16 cellular contexts compared by ENCODE assay signal in genomic region chr3:122944671-122945151, GRCh38.
DNase-seq lines count a peak whose midpoint lies in the region; ATAC-seq and TF ChIP-seq lines count a peak whose summit lies in the region.
"Had no signal": no experiment of that assay in that cellular context is flagged by ENCODE, and none has a peak within 500 bp of the region (broad histone marks: within the 10 kb centered on the region; RNA-seq: fewer than 3 reads in every experiment).

No MANE protein-coding gene starts in this region.

- H2AFZ ChIP-seq in PC-9, result no peak overlapping the region

- CTCF ChIA-PET in A673 (lab: Charles Lee), result no interaction called here
- CTCF ChIA-PET in PC-9 (lab: Charles Lee), result no interaction called here

- peaks cover 5% of the 10 kb centered on the region; the same call in 1 of the 2 replicates for H3F3A ChIP-seq in PC-9 (ENCODE audit: insufficient read depth, low read depth)

- H3K79me2 ChIP-seq in PC-9 (ENCODE audit: low read depth), result no peaks in the 10 kb centered on the region

- ATAC-seq in SK-N-SH treated with all-trans-retinoic acid at 6 μM for 48 hours, result peak; percentile 33
- ATAC-seq in left colon, result no peak
- no peak for ATAC-seq in HG03139 (IDR thresholded peaks at IDR 0.05; ENCODE audit: unreplicated experiment)
- ATAC-seq: gastrocnemius medialis had no signal

- peaks cover 37% of the 10 kb centered on the region for H3K4me1 ChIP-seq in A673 (ENCODE audit: insufficient read depth, low read length, poor library complexity, severe bottlenecking)
- H3K4me1 ChIP-seq in PC-9 (replicated peaks; ENCODE audit: insufficient read depth), result peaks cover 37% of the 10 kb centered on the region
- H3K4me1 ChIP-seq in vagina, result no peaks in the 10 kb centered on the region
- H3K4me1 ChIP-seq: gastrocnemius medialis had no signal

- H3K27ac ChIP-seq in A673 (ENCODE audit: low read depth, low read length, poor library complexity, severe bottlenecking) (no peak overlapping the region), PC-9 (no peak overlapping the region), vagina (no peak overlapping the region)
- H3K27ac ChIP-seq: ascending aorta, gastrocnemius medialis, testis had no signal

- BruUV-seq in A673 (replicated peaks; lab: Mats Ljungman, UMichigan) (no TSS peak), PC-9 (replicated peaks; lab: Mats Ljungman, UMichigan) (no TSS peak)

- H3K4me3 ChIP-seq in A673 (ENCODE audit: low read depth, low read length, poor library complexity, severe bottlenecking) (no peak overlapping the region), PC-9 (no peak overlapping the region), vagina (no peak overlapping the region)
- H3K4me3 ChIP-seq: ascending aorta, gastrocnemius medialis, testis had no signal

- no peak overlapping the region for H3K4me2 ChIP-seq in PC-9

- TF ChIP-seq CTCF in A673 (conservative IDR thresholded peaks at IDR 0.05; ENCODE audit: low read depth, low read length) (0 out of 2 replicates have a peak, but pooled peaks have one; percentile 16), PC-9 (conservative IDR thresholded peaks at IDR 0.05) (no peak), vagina (IDR thresholded peaks at IDR 0.05) (no peak)

- H3K9me3 ChIP-seq in A673 (ENCODE audit: low read depth, low read length, poor library complexity, severe bottlenecking), result no peaks in the 10 kb centered on the region
- no peaks in the 10 kb centered on the region for H3K9me3 ChIP-seq in PC-9 (ENCODE audit: insufficient read depth, low read depth)
- no peaks in the 10 kb centered on the region for H3K9me3 ChIP-seq in vagina
- H3K9me3 ChIP-seq: ascending aorta, gastrocnemius medialis, testis had no signal

- POLR2A ChIA-PET in A673 (lab: Charles Lee; ENCODE audit: low non-redundant PET) (no interaction called here), PC-9 (lab: Charles Lee; ENCODE audit: unreplicated experiment) (no interaction called here)

- TF ChIP-seq POLR2A in vagina (IDR thresholded peaks at IDR 0.05), result no peak

- intact Hi-C loops in A673 (cut with micrococcal nuclease; ENCODE audit: unreplicated experiment), result loop anchor here (5.0 kb wide), 2 partner anchors 38 to 318 kb away; no protein-coding TSS in a partner anchor
- intact Hi-C loops in left colon (cut with DNase I, micrococcal nuclease), result loop anchor here in 1 of 2 donors (10.0 kb wide), 1 partner anchor 80 kb away; the partner anchor contains the start of gene SEMA5B
- intact Hi-C loops in PC-9 (cut with micrococcal nuclease; ENCODE audit: unreplicated experiment), result loop anchor here (5.0 to 10.0 kb wide), 4 partner anchors 192 to 613 kb away; partner anchors contain the start of gene PARP14
- intact Hi-C loops in vagina (cut with DNase I), result loop anchor here (5.0 kb wide), 1 partner anchor 83 kb away; the partner anchor contains the start of gene SEMA5B

- H3K36me3 ChIP-seq in A673 (ENCODE audit: insufficient read depth, low read length, poor library complexity, severe bottlenecking), result no peaks in the 10 kb centered on the region
- H3K36me3 ChIP-seq in PC-9 (ENCODE audit: low read depth), result no peaks in the 10 kb centered on the region
- no peaks in the 10 kb centered on the region for H3K36me3 ChIP-seq in vagina
- H3K36me3 ChIP-seq: ascending aorta, gastrocnemius medialis had no signal

- no peaks in the 10 kb centered on the region for H3K9me2 ChIP-seq in PC-9 (ENCODE audit: insufficient read depth)

- H4K20me1 ChIP-seq in PC-9 (ENCODE audit: insufficient read depth), result no peaks in the 10 kb centered on the region

- H3K27me3 ChIP-seq in A673 (replicated peaks; ENCODE audit: insufficient read depth, low read depth, low read length, poor library complexity) (peaks cover 32% of the 10 kb centered on the region), PC-9 (ENCODE audit: insufficient read depth, low read depth) (no peaks in the 10 kb centered on the region), vagina (no peaks in the 10 kb centered on the region)
- H3K27me3 ChIP-seq: ascending aorta, gastrocnemius medialis, testis had no signal

- DNase-seq in A673 (ENCODE audit: low spot score), result peak; percentile 87
- peak; percentile 48 for DNase-seq in GM04503 (ENCODE audit: low read depth)
- DNase-seq in iris pigment epithelial cell (ENCODE audit: low read depth), result peak; percentile 27
- no peak for DNase-seq in left colon
- DNase-seq in PC-9, result no peak
- DNase-seq in vagina (ENCODE audit: extremely low spot score in 2 of 2), result no peak
- DNase-seq: activated CD4-positive, alpha-beta memory T cell treated with anti-CD3 and anti-CD28 coated beads for 36 hours; DND-41; gastrocnemius medialis; immature natural killer cell; IMR-90; NCI-H1048; testis had no signal

TF ChIP-seq in SK-N-SH treated with all-trans-retinoic acid at 6 μM for 48 hours, 23 proteins besides CTCF, POLR2A, EP300 and RAD21:
- TF ChIP-seq ISL1 (CRISPR knock-in tag; IDR thresholded peaks at IDR 0.05), result peak; percentile 67
- TF ChIP-seq TSHZ2 (CRISPR knock-in tag; IDR thresholded peaks at IDR 0.05), result no peak
- no peak for TF ChIP-seq ESRRG (CRISPR knock-in tag; IDR thresholded peaks at IDR 0.05)
- no peak for TF ChIP-seq CSRNP3 (CRISPR knock-in tag; IDR thresholded peaks at IDR 0.05)
- no peak for TF ChIP-seq ZFP3 (CRISPR knock-in tag; IDR thresholded peaks at IDR 0.05)
- no peak for TF ChIP-seq ZNF8 (CRISPR knock-in tag; IDR thresholded peaks at IDR 0.05)
- no peak for TF ChIP-seq GLIS3 (CRISPR knock-in tag; IDR thresholded peaks at IDR 0.05)

Comparison
In these comparisons a context has a peak if more than half of its experiments do, and no peak if none do; other contexts are left out.
1. DNase-seq: peak in A673 (single experiment), GM04503 (single experiment) and iris pigment epithelial cell (single experiment); none in left colon (0 of 2), PC-9 (0 of 2) and vagina (0 of 2).